Comparison of ENCODE assay signal across 8 cellular contexts in genomic region chr12:32533971-32534590, GRCh38.
DNase-seq lines count a peak whose midpoint lies in the region; ATAC-seq and TF ChIP-seq lines count a peak whose summit lies in the region.

No MANE protein-coding gene starts in this region.

- POLR2A ChIA-PET in HEK293T (lab: Yijun Ruan, JAX), result no interaction called here

- H3K9me3 ChIP-seq in mononuclear cell (ENCODE audit: low read depth, low read length), result no peaks in the 10 kb centered on the region

- H3K27ac ChIP-seq in dorsolateral prefrontal cortex, result peak overlapping the region in 55 of 59 donors; percentile 9 to 90 (median 79)

- intact Hi-C loops in dorsolateral prefrontal cortex (cut with DNase I), result no loop called here

- H3K4me1 ChIP-seq in mononuclear cell (ENCODE audit: insufficient read depth, low read length), result peaks cover 28% of the 10 kb centered on the region

- CTCF ChIA-PET in HEK293T (lab: Yijun Ruan, JAX), result no interaction called here

- ATAC-seq in HG03025 (IDR thresholded peaks at IDR 0.05; ENCODE audit: low FRiP score, unreplicated experiment), result no peak

- H3K4me3 ChIP-seq in GM08714 (ENCODE audit: low read length), result peak overlapping the region; percentile 12; the same call in 1 of the 2 replicates
- H3K4me3 ChIP-seq in dorsolateral prefrontal cortex, result peak overlapping the region; percentile 4 to 66 (median 47)
- peak overlapping the region; percentile 29 for H3K4me3 ChIP-seq in mononuclear cell (ENCODE audit: low read length)

- no peak for TF ChIP-seq CTCF in dorsolateral prefrontal cortex (IDR thresholded peaks at IDR 0.05 in 54 of 56, conservative IDR thresholded peaks at IDR 0.05 in 2 of 56; ENCODE audit: low read depth in 1 of 56, partially characterized antibody in 56 of 56)

- H3K27me3 ChIP-seq in dorsolateral prefrontal cortex, result no peaks in the 10 kb centered on the region
- no peaks in the 10 kb centered on the region for H3K27me3 ChIP-seq in mononuclear cell (ENCODE audit: insufficient read depth, low read length)

- DNase-seq in HEK293T (ENCODE audit: extremely low spot score), result peak; percentile 58
- peak; percentile 63 for DNase-seq in NOMO-1 treated with DMSO at 0.1 percent for 48 hours (lab: John Stamatoyannopoulos, UW; ENCODE audit: unreplicated experiment)
- DNase-seq in dorsolateral prefrontal cortex, result no peak
- DNase-seq in stimulated activated naive CD4-positive, alpha-beta T cell treated with Interleukin-2 at 50 U/mL for 16 hours (lab: John Stamatoyannopoulos, UW), result no peak
- no peak for DNase-seq in NCI-H1105 (lab: John Stamatoyannopoulos, UW)

TF ChIP-seq in HEK293T, 16 proteins besides CTCF, POLR2A, EP300 and RAD21:
- TF ChIP-seq HDGF (IDR thresholded peaks at IDR 0.05; ENCODE audit: borderline replicate concordance) (no peak), PKNOX1 (IDR thresholded peaks at IDR 0.05) (no peak)

Comparison
In these comparisons a context has a peak if more than half of its experiments do, and no peak if none do; other contexts are left out.
1. DNase-seq: peak in HEK293T (single experiment) and NOMO-1 treated with DMSO at 0.1 percent for 48 hours (single experiment); none in dorsolateral prefrontal cortex (0 of 10), stimulated activated naive CD4-positive, alpha-beta T cell treated with Interleukin-2 at 50 U/mL for 16 hours (single experiment) and NCI-H1105 (single experiment).
2. Peak in every context shown above with its lines, with median percentiles within 50 percentile points of each other: H3K4me3 ChIP-seq.